In genomic region chr7:157006829-157007469, GRCh38 we compare ENCODE assay signal across 2 cellular contexts.
TF ChIP-seq lines count a peak whose summit lies in the region.

No MANE protein-coding gene starts in this region.

TF ChIP-seq in A549, 52 proteins besides CTCF, POLR2A, EP300 and RAD21 (continued from another document):
- TF ChIP-seq, protein P1, sequence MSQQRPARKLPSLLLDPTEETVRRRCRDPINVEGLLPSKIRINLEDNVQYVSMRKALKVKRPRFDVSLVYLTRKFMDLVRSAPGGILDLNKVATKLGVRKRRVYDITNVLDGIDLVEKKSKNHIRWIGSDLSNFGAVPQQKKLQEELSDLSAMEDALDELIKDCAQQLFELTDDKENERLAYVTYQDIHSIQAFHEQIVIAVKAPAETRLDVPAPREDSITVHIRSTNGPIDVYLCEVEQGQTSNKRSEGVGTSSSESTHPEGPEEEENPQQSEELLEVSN (IDR thresholded peaks at IDR 0.05; ENCODE audit: borderline replicate concordance, low read depth) = no peak
- TF ChIP-seq ZC3H11A (IDR thresholded peaks at IDR 0.05) (no peak), KDM1A (IDR thresholded peaks at IDR 0.05; ENCODE audit: low read depth) (no peak), SREBF2 (IDR thresholded peaks at IDR 0.05) (no peak), SMC3 (IDR thresholded peaks at IDR 0.05) (no peak), FOSL2 (IDR thresholded peaks at IDR 0.05) (no peak), FOSL2 (CRISPR knock-in tag; IDR thresholded peaks at IDR 0.05) (no peak), CBX2 (IDR thresholded peaks at IDR 0.05; ENCODE audit: borderline replicate concordance, low read depth) (no peak), KDM5A (IDR thresholded peaks at IDR 0.05) (no peak), NPAS2 (CRISPR knock-in tag; IDR thresholded peaks at IDR 0.05; ENCODE audit: borderline replicate concordance) (no peak)
TF ChIP-seq in A549: peak in this region for 0.

TF ChIP-seq in GM23338, 12 proteins besides CTCF, POLR2A, EP300 and RAD21 (continued from another document):
- TF ChIP-seq REST (IDR thresholded peaks at IDR 0.05; ENCODE audit: unreplicated experiment) = no peak
